ENCODE assay signal across 17 cellular contexts in genomic region chr15:99976811-99977271, GRCh38.
DNase-seq lines count a peak whose midpoint lies in the region; ATAC-seq and TF ChIP-seq lines count a peak whose summit lies in the region.
"Had no signal": no experiment of that assay in that cellular context is flagged by ENCODE, and none has a peak within 500 bp of the region (broad histone marks: within the 10 kb centered on the region; RNA-seq: fewer than 3 reads in every experiment).

No MANE protein-coding gene starts in this region.

- peaks cover 7% of the 10 kb centered on the region for H3K36me3 Mint-ChIP-seq in mesothelial cell of epicardium
- H3K36me3 Mint-ChIP-seq in CD4-positive, alpha-beta memory T cell: peaks cover 3 to 5% of the 10 kb centered on the region in 2 donors
- H3K36me3 Mint-ChIP-seq: activated naive CD4-positive, alpha-beta T cell treated with anti-CD3 and anti-CD28 coated beads, Interleukin-2, amount 10 ng/mL, durations not matched to agents 7 days and 5 days; memory B cell had no signal

- no peaks in the 10 kb centered on the region for H3F3A ChIP-seq in MM.1S (ENCODE audit: insufficient read depth, low read length)

- H3K9ac ChIP-seq in MM.1S (ENCODE audit: low read length): no peak overlapping the region

- H3K27ac ChIP-seq in CD4-positive, alpha-beta memory T cell (ENCODE audit: low read depth, low read length): no peak overlapping the region
- no peak overlapping the region for H3K27ac ChIP-seq in MM.1S (ENCODE audit: low read length)
- H3K27ac ChIP-seq: spleen had no signal

- H2AFZ ChIP-seq in MM.1S (ENCODE audit: low read length): no peak overlapping the region

- H3K9me3 Mint-ChIP-seq in mesothelial cell of epicardium: no peaks in the 10 kb centered on the region
- no peaks in the 10 kb centered on the region for H3K9me3 Mint-ChIP-seq in CD4-positive, alpha-beta memory T cell
- H3K9me3 Mint-ChIP-seq: activated naive CD4-positive, alpha-beta T cell treated with anti-CD3 and anti-CD28 coated beads, Interleukin-2, amount 10 ng/mL, durations not matched to agents 7 days and 5 days; memory B cell had no signal

- CTCF ChIA-PET in CD4-positive, alpha-beta memory T cell (lab: Charles Lee; ENCODE audit: partially characterized antibody): no interaction called here

- H3K4me3 Mint-ChIP-seq in mesothelial cell of epicardium: no peak overlapping the region
- H3K4me3 Mint-ChIP-seq in CD4-positive, alpha-beta memory T cell: no peak overlapping the region
- H3K4me3 Mint-ChIP-seq: activated naive CD4-positive, alpha-beta T cell treated with anti-CD3 and anti-CD28 coated beads, Interleukin-2, amount 10 ng/mL, durations not matched to agents 7 days and 5 days; B cell; memory B cell had no signal

- H3K27ac Mint-ChIP-seq in mesothelial cell of epicardium: peak overlapping the region; percentile 89
- no peak overlapping the region for H3K27ac Mint-ChIP-seq in CD4-positive, alpha-beta memory T cell
- H3K27ac Mint-ChIP-seq: activated naive CD4-positive, alpha-beta T cell treated with anti-CD3 and anti-CD28 coated beads, Interleukin-2, amount 10 ng/mL, durations not matched to agents 7 days and 5 days; B cell; memory B cell had no signal

- intact Hi-C loops in CD4-positive, alpha-beta memory T cell (cut with micrococcal nuclease): no loop called here

- no peaks in the 10 kb centered on the region for H3K9me3 ChIP-seq in CD4-positive, alpha-beta memory T cell (ENCODE audit: control insufficient read depth in 1 of 2, low read length in 2 of 2)
- no peaks in the 10 kb centered on the region for H3K9me3 ChIP-seq in MM.1S (replicated peaks; ENCODE audit: insufficient read depth, low read length)
- H3K9me3 ChIP-seq: spleen had no signal

- no peaks in the 10 kb centered on the region for H4K20me1 ChIP-seq in MM.1S (ENCODE audit: insufficient read depth, low read length)

- no peaks in the 10 kb centered on the region for H3K79me2 ChIP-seq in MM.1S (ENCODE audit: low read length)

- no peaks in the 10 kb centered on the region for H3K36me3 ChIP-seq in CD4-positive, alpha-beta memory T cell (ENCODE audit: insufficient read depth, low read length)
- H3K36me3 ChIP-seq in MM.1S (replicated peaks; ENCODE audit: insufficient read depth, low read length): no peaks in the 10 kb centered on the region
- H3K36me3 ChIP-seq: spleen had no signal

- no peak for TF ChIP-seq POLR2A in NB4 (IDR thresholded peaks at IDR 0.05; ENCODE audit: extremely low read depth, insufficient read length)

- POLR2A ChIA-PET in CD4-positive, alpha-beta memory T cell (lab: Charles Lee; ENCODE audit: partially characterized antibody): no interaction called here

- no peak for TF ChIP-seq CTCF in NB4 (IDR thresholded peaks at IDR 0.05; ENCODE audit: low read depth, low read length)
- no peak for TF ChIP-seq CTCF in mesothelial cell of epicardium (IDR thresholded peaks at IDR 0.05; ENCODE audit: unreplicated experiment)
- TF ChIP-seq CTCF in MM.1S (IDR thresholded peaks at IDR 0.05; ENCODE audit: low read length): no peak

- H3K27me3 Mint-ChIP-seq in mesothelial cell of epicardium (ENCODE audit: low read depth): no peaks in the 10 kb centered on the region
- H3K27me3 Mint-ChIP-seq in CD4-positive, alpha-beta memory T cell: no peaks in the 10 kb centered on the region
- H3K27me3 Mint-ChIP-seq: activated naive CD4-positive, alpha-beta T cell treated with anti-CD3 and anti-CD28 coated beads, Interleukin-2, amount 10 ng/mL, durations not matched to agents 7 days and 5 days had no signal

- peak; percentile 69 for ATAC-seq in esophagus mucosa
- no peak for ATAC-seq in HG03025 (IDR thresholded peaks at IDR 0.05; ENCODE audit: low FRiP score, unreplicated experiment)

- H3K9me2 ChIP-seq in MM.1S (replicated peaks; ENCODE audit: insufficient read depth, low read length): no peaks in the 10 kb centered on the region

- H3K4me2 ChIP-seq in MM.1S (ENCODE audit: low read depth, low read length): no peak overlapping the region

- DNase-seq in Daoy (ENCODE audit: low read depth): peak; percentile 50
- DNase-seq in NB4 (ENCODE audit: low read depth): peak; percentile 66
- no peak for DNase-seq in mesothelial cell of epicardium (ENCODE audit: low spot score in 2 of 2, unreplicated experiment in 2 of 2)
- no peak for DNase-seq in SHP77 (lab: John Stamatoyannopoulos, UW)
- DNase-seq in CD4-positive, alpha-beta memory T cell: no peak
- DNase-seq in MM.1S: no peak
- DNase-seq: activated CD4-positive, alpha-beta T cell treated with anti-CD3 and anti-CD28 coated beads for 1 hour; activated naive CD4-positive, alpha-beta T cell treated with anti-CD3 and anti-CD28 coated beads, Interleukin-2, amount 10 ng/mL, durations not matched to agents 7 days and 5 days; KBM-7; NCI-H1694 treated with DMSO at 0.1 percent for 48 hours; NCI-H524; T-helper 1 cell had no signal

- H3K4me3 ChIP-seq in NB4 (ENCODE audit: low read depth, low read length) (no peak overlapping the region), MM.1S (ENCODE audit: low read length) (no peak overlapping the region)
- H3K4me3 ChIP-seq in CD4-positive, alpha-beta memory T cell (ENCODE audit: low read length in 2 of 2): no peak overlapping the region
- H3K4me3 ChIP-seq: spleen had no signal

- H3K27me3 ChIP-seq in CD4-positive, alpha-beta memory T cell (ENCODE audit: insufficient read depth, low read length): no peaks in the 10 kb centered on the region
- no peaks in the 10 kb centered on the region for H3K27me3 ChIP-seq in MM.1S (replicated peaks; ENCODE audit: insufficient read depth, low read length)

- peaks cover 45% of the 10 kb centered on the region for H3K4me1 Mint-ChIP-seq in mesothelial cell of epicardium
- no peaks in the 10 kb centered on the region for H3K4me1 Mint-ChIP-seq in CD4-positive, alpha-beta memory T cell
- H3K4me1 Mint-ChIP-seq: activated naive CD4-positive, alpha-beta T cell treated with anti-CD3 and anti-CD28 coated beads, Interleukin-2, amount 10 ng/mL, durations not matched to agents 7 days and 5 days; B cell; memory B cell had no signal

- H3K4me1 ChIP-seq in CD4-positive, alpha-beta memory T cell (ENCODE audit: insufficient read depth, low read length): no peaks in the 10 kb centered on the region
- H3K4me1 ChIP-seq in MM.1S (ENCODE audit: low read length): no peaks in the 10 kb centered on the region
- H3K4me1 ChIP-seq: spleen had no signal

Comparison
In these comparisons a context has a peak if more than half of its experiments do, and no peak if none do; other contexts are left out.
1. DNase-seq: peak in Daoy (single experiment) and NB4 (single experiment); none in mesothelial cell of epicardium (0 of 2), SHP77 (0 of 2), CD4-positive, alpha-beta memory T cell (0 of 5) and MM.1S (single experiment).